In the genomic region with DNA sequence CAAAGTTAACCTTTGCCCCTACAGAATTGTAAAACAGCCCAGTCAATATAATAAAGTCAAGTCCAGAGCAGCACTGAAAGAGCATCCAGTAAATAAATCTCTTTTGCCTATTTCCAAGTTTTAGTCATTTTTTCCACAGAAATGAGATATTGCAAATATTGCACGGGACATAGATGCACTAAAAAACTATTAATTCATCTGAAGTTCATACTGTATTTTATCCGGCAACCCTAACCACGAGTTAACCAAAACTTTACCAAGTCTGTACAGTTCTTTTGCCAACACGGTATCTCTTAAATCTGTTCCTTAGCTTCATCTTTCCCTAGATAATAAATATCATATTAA, we compare ENCODE assay signal across 1 cellular context.
TF ChIP-seq lines count a peak whose summit lies in the region.

No MANE protein-coding gene starts in this region.

TF ChIP-seq in HepG2, 621 proteins besides CTCF, POLR2A, EP300 and RAD21:
- TF ChIP-seq CBX2 (IDR thresholded peaks at IDR 0.05; ENCODE audit: low read depth, low read length) (no peak), CBX2 (CRISPR knock-in tag; IDR thresholded peaks at IDR 0.05; ENCODE audit: low read depth) (no peak), BRCA1 (CRISPR knock-in tag; IDR thresholded peaks at IDR 0.05) (0 out of 2 replicates have a peak, but pooled peaks have one; percentile 3), RORA (CRISPR knock-in tag; IDR thresholded peaks at IDR 0.05) (peak; percentile 42; the same call in 1 of the 2 replicates)
